Comparison of ENCODE assay signal across 1 cellular context in genomic region chrX:111823068-111823467, GRCh38.
TF ChIP-seq lines count a peak whose summit lies in the region.

No MANE protein-coding gene starts in this region.

TF ChIP-seq in GM23338, 12 proteins besides CTCF, POLR2A, EP300 and RAD21 (continued from another document):
- no peak for TF ChIP-seq REST (IDR thresholded peaks at IDR 0.05; ENCODE audit: unreplicated experiment)
- TF ChIP-seq ETS1 (IDR thresholded peaks at IDR 0.05), result no peak
- TF ChIP-seq EZH2 (IDR thresholded peaks at IDR 0.05; ENCODE audit: low read depth, unreplicated experiment), result no peak
- TF ChIP-seq CREB1 (CRISPR knock-in tag; IDR thresholded peaks at IDR 0.05; ENCODE audit: low read depth), result no peak
- TF ChIP-seq ZNF331 (CRISPR knock-in tag; IDR thresholded peaks at IDR 0.05; ENCODE audit: low read depth), result no peak
